Comparison of ENCODE assay signal across 24 cellular contexts in the genomic region with DNA sequence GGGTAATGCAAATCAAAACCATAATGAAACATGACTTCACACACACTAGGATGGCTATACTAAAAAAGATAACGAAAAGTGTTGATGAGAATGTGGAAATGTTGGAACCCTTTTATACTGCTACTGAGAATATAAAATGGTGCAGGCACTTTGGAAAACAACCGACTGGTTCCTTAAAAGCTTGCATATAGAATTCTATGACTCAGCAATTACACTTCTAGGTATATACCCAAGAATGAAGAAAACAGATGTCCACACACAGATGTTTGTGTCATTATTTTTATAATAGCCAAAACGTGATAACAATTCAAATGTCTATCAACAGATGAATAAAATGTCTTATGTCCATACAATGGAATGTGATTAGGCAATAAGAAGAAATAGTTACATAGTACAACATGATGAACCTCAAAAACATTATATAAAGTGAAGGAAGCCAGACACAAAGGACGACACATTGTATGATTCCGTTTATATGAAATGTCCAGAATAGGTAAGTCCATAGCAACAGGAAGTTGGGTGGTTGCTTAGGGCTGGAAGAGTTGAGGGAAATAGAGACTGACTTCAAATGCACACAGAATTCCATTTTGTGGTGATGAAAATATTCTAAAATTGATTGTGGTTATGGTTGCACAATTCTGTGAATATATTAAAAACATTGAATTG.
DNase-seq lines count a peak whose midpoint lies in the region; ATAC-seq, FAIRE-seq and TF ChIP-seq lines count a peak whose summit lies in the region.
"Had no signal": no experiment of that assay in that cellular context is flagged by ENCODE, and none has a peak within 500 bp of the region (broad histone marks: within the 10 kb centered on the region; RNA-seq: fewer than 3 reads in every experiment).

No MANE protein-coding gene starts in this region.

- H3K9me3 Mint-ChIP-seq in natural killer cell, result peaks cover 4 to 12% of the 10 kb centered on the region in 2 donors
- H3K9me3 Mint-ChIP-seq: stimulated activated naive CD8-positive, alpha-beta T cell treated with anti-CD3 and anti-CD28 coated beads, Interleukin-15, Interleukin-2, amounts not matched to agents 100 ng/mL and 50 ng/mL, for 24 hours had no signal

- H3K4me3 Mint-ChIP-seq in natural killer cell, result no peak overlapping the region
- H3K4me3 Mint-ChIP-seq: activated CD8-positive, alpha-beta T cell treated with anti-CD3 and anti-CD28 coated beads for 36 hours; central memory CD8-positive, alpha-beta T cell; stimulated activated naive CD8-positive, alpha-beta T cell treated with anti-CD3 and anti-CD28 coated beads, Interleukin-15, Interleukin-2, amounts not matched to agents 100 ng/mL and 50 ng/mL, for 24 hours had no signal

- no peak overlapping the region for H3K4me3 ChIP-seq in AG10803 (ENCODE audit: low read length)
- H3K4me3 ChIP-seq in bronchial epithelial cell (ENCODE audit: low read depth, low read length), result no peak overlapping the region
- no peak overlapping the region for H3K4me3 ChIP-seq in fibroblast of villous mesenchyme (ENCODE audit: low read depth, low read length)
- H3K4me3 ChIP-seq: BLaER1 treated with 17β-estradiol and CSF1 and Interleukin-3, amounts not matched to agents 10 nM and 100 nM; heart left ventricle; tibial nerve had no signal

- H3K36me3 Mint-ChIP-seq in natural killer cell, result no peaks in the 10 kb centered on the region

- intact Hi-C loops in natural killer cell (cut with micrococcal nuclease), result no loop called here

- no peaks in the 10 kb centered on the region for H3K36me3 ChIP-seq in bronchial epithelial cell (ENCODE audit: control insufficient read depth, insufficient read depth, low read length)
- H3K36me3 ChIP-seq: BLaER1 treated with 17β-estradiol and CSF1 and Interleukin-3, amounts not matched to agents 10 nM and 100 nM; heart left ventricle; tibial nerve had no signal

- no peaks in the 10 kb centered on the region for H3K27me3 Mint-ChIP-seq in natural killer cell (ENCODE audit: low read depth in 2 of 2)
- H3K27me3 Mint-ChIP-seq: activated CD8-positive, alpha-beta T cell treated with anti-CD3 and anti-CD28 coated beads for 36 hours; central memory CD8-positive, alpha-beta T cell had no signal

- DNase-seq in AG10803 (ENCODE audit: low read depth), result peak; percentile 66
- DNase-seq in OCI-M1 (lab: John Stamatoyannopoulos, UW), result peak; percentile 13
- peak; percentile 29 for DNase-seq in bronchial epithelial cell (ENCODE audit: low read depth)
- DNase-seq in fibroblast of villous mesenchyme (ENCODE audit: low read depth), result peak; percentile 4
- DNase-seq in NK-92 (lab: John Stamatoyannopoulos, UW; ENCODE audit: unreplicated experiment), result no peak
- no peak for DNase-seq in stimulated activated CD8-positive, alpha-beta memory T cell treated with anti-CD3 and anti-CD28 coated beads, Interleukin-4, amount 100 ng/mL, for 48 hours
- no peak for DNase-seq in KG1 (lab: John Stamatoyannopoulos, UW)
- DNase-seq in natural killer cell, result no peak
- DNase-seq: ACHN; activated CD8-positive, alpha-beta T cell treated with anti-CD3 and anti-CD28 coated beads for 36 hours; activated gamma-delta T cell treated with Interleukin-2 at 50 U/mL for 16 hours; activated T-cell treated with anti-CD3 and anti-CD28 coated beads for 4 hours; H7; heart left ventricle; left colon; mesendoderm; NCI-H1694 treated with DMSO at 0.1 percent for 48 hours; stimulated activated CD4-positive, alpha-beta T cell treated with anti-CD3 and anti-CD28 coated beads, Interleukin-4, amount 100 ng/mL, for 4 hours had no signal

- TF ChIP-seq CTCF in AG10803 (conservative IDR thresholded peaks at IDR 0.05; ENCODE audit: low read length) (no peak), bronchial epithelial cell (IDR thresholded peaks at IDR 0.05; ENCODE audit: insufficient read depth, low read length, severe bottlenecking) (no peak), fibroblast of villous mesenchyme (IDR thresholded peaks at IDR 0.05; ENCODE audit: insufficient read depth, low read depth, low read length) (no peak), natural killer cell (IDR thresholded peaks at IDR 0.05) (no peak)

- no peaks in the 10 kb centered on the region for H3K4me1 Mint-ChIP-seq in natural killer cell
- H3K4me1 Mint-ChIP-seq: central memory CD8-positive, alpha-beta T cell had no signal

- no peak for ATAC-seq in natural killer cell
- ATAC-seq: activated CD4-positive, CD25-positive, alpha-beta regulatory T cell treated with anti-CD3 and anti-CD28 coated beads, Interleukin-2, amount 50 U/mL, for 24 hours; activated CD8-positive, alpha-beta T cell treated with anti-CD3 and anti-CD28 coated beads for 36 hours; heart left ventricle; left colon had no signal

- no peak overlapping the region for H3K27ac Mint-ChIP-seq in natural killer cell
- H3K27ac Mint-ChIP-seq: activated CD8-positive, alpha-beta T cell treated with anti-CD3 and anti-CD28 coated beads for 36 hours; stimulated activated naive CD8-positive, alpha-beta T cell treated with anti-CD3 and anti-CD28 coated beads, Interleukin-15, Interleukin-2, amounts not matched to agents 100 ng/mL and 50 ng/mL, for 24 hours had no signal

- H3K27me3 ChIP-seq in bronchial epithelial cell (ENCODE audit: control insufficient read depth, insufficient read depth, low read length), result no peaks in the 10 kb centered on the region
- H3K27me3 ChIP-seq: BLaER1 treated with 17β-estradiol and CSF1 and Interleukin-3, amounts not matched to agents 10 nM and 100 nM; heart left ventricle; tibial nerve had no signal

- no peak for FAIRE-seq in bronchial epithelial cell (lab: Jason Lieb, UNC)
- FAIRE-seq: D721Med had no signal

Comparison
In these comparisons a context has a peak if more than half of its experiments do, and no peak if none do; other contexts are left out.
1. DNase-seq: peak in AG10803 (single experiment), OCI-M1 (single experiment), bronchial epithelial cell (single experiment) and fibroblast of villous mesenchyme (single experiment); none in NK-92 (single experiment), stimulated activated CD8-positive, alpha-beta memory T cell treated with anti-CD3 and anti-CD28 coated beads, Interleukin-4, amount 100 ng/mL, for 48 hours (single experiment), KG1 (single experiment) and natural killer cell (single experiment).